1 cellular context compared by ENCODE assay signal in genomic region chr6:5004373-5005037, GRCh38.
TF ChIP-seq lines count a peak whose summit lies in the region.

No MANE protein-coding gene starts in this region.

TF ChIP-seq in HepG2, 621 proteins besides CTCF, POLR2A, EP300 and RAD21 (continued from another document and continues in another):
- TF ChIP-seq SRSF9 (IDR thresholded peaks at IDR 0.05; ENCODE audit: borderline replicate concordance, insufficient read depth, low read depth, low read length, poor library complexity, severe bottlenecking): no peak
- no peak for TF ChIP-seq SIN3B (IDR thresholded peaks at IDR 0.05; ENCODE audit: low read length)
- no peak for TF ChIP-seq HOXA7 (CRISPR knock-in tag; IDR thresholded peaks at IDR 0.05)
- TF ChIP-seq, protein P1, sequence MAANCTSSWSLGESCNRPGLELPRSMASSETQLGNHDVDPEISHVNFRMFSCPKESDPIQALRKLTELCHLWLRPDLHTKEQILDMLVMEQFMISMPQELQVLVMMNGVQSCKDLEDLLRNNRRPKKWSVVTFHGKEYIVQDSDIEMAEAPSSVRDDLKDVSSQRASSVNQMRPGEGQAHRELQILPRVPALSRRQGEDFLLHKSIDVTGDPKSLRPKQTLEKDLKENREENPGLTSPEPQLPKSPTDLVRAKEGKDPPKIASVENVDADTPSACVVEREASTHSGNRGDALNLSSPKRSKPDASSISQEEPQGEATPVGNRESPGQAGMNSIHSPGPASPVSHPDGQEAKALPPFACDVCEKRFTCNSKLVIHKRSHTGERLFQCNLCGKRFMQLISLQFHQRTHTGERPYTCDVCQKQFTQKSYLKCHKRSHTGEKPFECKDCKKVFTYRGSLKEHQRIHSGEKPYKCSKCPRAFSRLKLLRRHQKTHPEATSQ (CRISPR knock-in tag; IDR thresholded peaks at IDR 0.05; ENCODE audit: borderline replicate concordance): no peak
- no peak for TF ChIP-seq KLF16 (CRISPR knock-in tag; IDR thresholded peaks at IDR 0.05)
- no peak for TF ChIP-seq PCBP2 (optimal IDR thresholded peaks at IDR 0.05; ENCODE audit: low read depth, low read length, poor library complexity, severe bottlenecking)
- TF ChIP-seq HOMEZ (CRISPR knock-in tag; IDR thresholded peaks at IDR 0.05; ENCODE audit: low read depth): peak; percentile 5; the same call in 1 of the 2 replicates
- TF ChIP-seq ATF7 (IDR thresholded peaks at IDR 0.05): no peak
- no peak for TF ChIP-seq ATF7 (CRISPR knock-in tag; IDR thresholded peaks at IDR 0.05)
- 0 out of 2 replicates have a peak, but pooled peaks have one; percentile 2 for TF ChIP-seq ARID5B (CRISPR knock-in tag; IDR thresholded peaks at IDR 0.05)
- no peak for TF ChIP-seq CENPBD1 (CRISPR knock-in tag; IDR thresholded peaks at IDR 0.05; ENCODE audit: borderline replicate concordance, low read depth)
- no peak for TF ChIP-seq HNRNPK (IDR thresholded peaks at IDR 0.05; ENCODE audit: low read depth, low read length, poor library complexity, severe bottlenecking)
- no peak for TF ChIP-seq ZNF552 (CRISPR knock-in tag; IDR thresholded peaks at IDR 0.05; ENCODE audit: borderline replicate concordance)
- peak; percentile 47; the same call in 1 of the 2 replicates for TF ChIP-seq MED1 (CRISPR knock-in tag; IDR thresholded peaks at IDR 0.05)
- TF ChIP-seq TCF12 (IDR thresholded peaks at IDR 0.05): no peak
- TF ChIP-seq TCF12 (CRISPR knock-in tag; IDR thresholded peaks at IDR 0.05): no peak
- no peak for TF ChIP-seq SUZ12 (IDR thresholded peaks at IDR 0.05; ENCODE audit: low read depth, low read length)
- TF ChIP-seq ZNF275 (CRISPR knock-in tag; IDR thresholded peaks at IDR 0.05; ENCODE audit: borderline replicate concordance): no peak
- TF ChIP-seq HNRNPUL1 (IDR thresholded peaks at IDR 0.05; ENCODE audit: low read depth, low read length): no peak
- TF ChIP-seq HNRNPH1 (optimal IDR thresholded peaks at IDR 0.05; ENCODE audit: low read depth, low read length): no peak
- TF ChIP-seq ZNF296 (CRISPR knock-in tag; conservative IDR thresholded peaks at IDR 0.05): no peak
- no peak for TF ChIP-seq ZBTB34 (CRISPR knock-in tag; IDR thresholded peaks at IDR 0.05)
- TF ChIP-seq YEATS2 (CRISPR knock-in tag; IDR thresholded peaks at IDR 0.05; ENCODE audit: borderline replicate concordance): no peak
- TF ChIP-seq, protein P2, sequence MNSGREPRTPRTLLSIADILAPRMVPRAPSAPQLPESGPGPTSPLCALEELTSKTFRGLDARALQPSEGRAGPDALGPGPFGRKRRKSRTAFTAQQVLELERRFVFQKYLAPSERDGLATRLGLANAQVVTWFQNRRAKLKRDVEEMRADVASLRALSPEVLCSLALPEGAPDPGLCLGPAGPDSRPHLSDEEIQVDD (CRISPR knock-in tag; IDR thresholded peaks at IDR 0.05; ENCODE audit: borderline replicate concordance): no peak
- no peak for TF ChIP-seq ZNF569 (CRISPR knock-in tag; IDR thresholded peaks at IDR 0.05; ENCODE audit: borderline replicate concordance)
- no peak for TF ChIP-seq ZNF292 (CRISPR knock-in tag; IDR thresholded peaks at IDR 0.05; ENCODE audit: borderline replicate concordance, low read depth)
- no peak for TF ChIP-seq NR2C2 (CRISPR knock-in tag; IDR thresholded peaks at IDR 0.05; ENCODE audit: borderline replicate concordance)
- TF ChIP-seq EZH2 (conservative IDR thresholded peaks at IDR 0.05; ENCODE audit: low read depth, low read length): no peak
- 0 out of 2 replicates have a peak, but pooled peaks have one; percentile 10 for TF ChIP-seq ZNF879 (CRISPR knock-in tag; IDR thresholded peaks at IDR 0.05)
- TF ChIP-seq ZSCAN30 (CRISPR knock-in tag; IDR thresholded peaks at IDR 0.05): no peak; the same call in 1 of the 2 replicates
- peak; percentile 19; the same call in 1 of the 2 replicates for TF ChIP-seq ZNF615 (CRISPR knock-in tag; IDR thresholded peaks at IDR 0.05; ENCODE audit: borderline replicate concordance)
- TF ChIP-seq FOXK1 (CRISPR knock-in tag; IDR thresholded peaks at IDR 0.05; ENCODE audit: borderline replicate concordance, low read depth): no peak
- no peak for TF ChIP-seq ZSCAN29 (CRISPR knock-in tag; conservative IDR thresholded peaks at IDR 0.05)
- TF ChIP-seq EEA1 (CRISPR knock-in tag; IDR thresholded peaks at IDR 0.05; ENCODE audit: borderline replicate concordance): no peak
- TF ChIP-seq NR3C1 (CRISPR knock-in tag; IDR thresholded peaks at IDR 0.05): no peak
- TF ChIP-seq ZSCAN9 (CRISPR knock-in tag; IDR thresholded peaks at IDR 0.05; ENCODE audit: borderline replicate concordance): no peak
- no peak for TF ChIP-seq ERF (CRISPR knock-in tag; IDR thresholded peaks at IDR 0.05)
- TF ChIP-seq MNT (IDR thresholded peaks at IDR 0.05): no peak
- TF ChIP-seq SMC3 (IDR thresholded peaks at IDR 0.05; ENCODE audit: low read length): no peak
- TF ChIP-seq ZHX1 (CRISPR knock-in tag; IDR thresholded peaks at IDR 0.05; ENCODE audit: low read depth): no peak
- TF ChIP-seq, protein P3, sequence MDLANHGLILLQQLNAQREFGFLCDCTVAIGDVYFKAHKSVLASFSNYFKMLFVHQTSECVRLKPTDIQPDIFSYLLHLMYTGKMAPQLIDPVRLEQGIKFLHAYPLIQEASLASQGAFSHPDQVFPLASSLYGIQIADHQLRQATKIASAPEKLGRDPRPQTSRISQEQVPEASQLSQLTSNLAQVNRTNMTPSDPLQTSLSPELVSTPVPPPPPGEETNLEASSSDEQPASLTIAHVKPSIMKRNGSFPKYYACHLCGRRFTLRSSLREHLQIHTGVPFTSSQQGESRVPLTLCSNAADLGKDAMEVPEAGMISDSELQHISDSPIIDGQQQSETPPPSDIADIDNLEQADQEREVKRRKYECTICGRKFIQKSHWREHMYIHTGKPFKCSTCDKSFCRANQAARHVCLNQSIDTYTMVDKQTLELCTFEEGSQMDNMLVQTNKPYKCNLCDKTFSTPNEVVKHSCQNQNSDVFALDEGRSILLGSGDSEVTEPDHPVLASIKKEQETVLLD (CRISPR knock-in tag; IDR thresholded peaks at IDR 0.05; ENCODE audit: low read depth): no peak
- no peak for TF ChIP-seq FUBP1 (CRISPR knock-in tag; IDR thresholded peaks at IDR 0.05; ENCODE audit: borderline replicate concordance)
- TF ChIP-seq, protein P4, sequence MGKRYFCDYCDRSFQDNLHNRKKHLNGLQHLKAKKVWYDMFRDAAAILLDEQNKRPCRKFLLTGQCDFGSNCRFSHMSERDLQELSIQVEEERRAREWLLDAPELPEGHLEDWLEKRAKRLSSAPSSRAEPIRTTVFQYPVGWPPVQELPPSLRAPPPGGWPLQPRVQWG (CRISPR knock-in tag; IDR thresholded peaks at IDR 0.05; ENCODE audit: borderline replicate concordance, low read depth): no peak
- no peak for TF ChIP-seq TOE1 (CRISPR knock-in tag; IDR thresholded peaks at IDR 0.05)
- TF ChIP-seq NBN (conservative IDR thresholded peaks at IDR 0.05): no peak
- TF ChIP-seq ZNF644 (CRISPR knock-in tag; IDR thresholded peaks at IDR 0.05; ENCODE audit: low read depth): peak; percentile 41; the same call in 1 of the 2 replicates
